In genomic region chr6:139844907-139845306, GRCh38 we compare ENCODE assay signal across 27 cellular contexts.
"Had no signal": no experiment of that assay in that cellular context is flagged by ENCODE, and none has a peak within 500 bp of the region (broad histone marks: within the 10 kb centered on the region; RNA-seq: fewer than 3 reads in every experiment).

No MANE protein-coding gene starts in this region.

- H3K4me3 ChIP-seq: stomach, suprapubic skin, testis, thoracic aorta, thyroid gland, tibial artery, tibial nerve, transverse colon, upper lobe of left lung, upper lobe of right lung, uterus, vagina had no signal

- H3K27ac ChIP-seq: stomach, suprapubic skin, testis, thoracic aorta, thyroid gland, tibial artery, tibial nerve, transverse colon, upper lobe of left lung, upper lobe of right lung, uterus, vagina had no signal

- H3K4me3 Mint-ChIP-seq: stimulated activated effector memory CD8-positive, alpha-beta T cell treated with anti-CD3 and anti-CD28 coated beads, Interleukin-12 subunit alpha, Interleukin-12 subunit beta, amount 100 ng/mL, for 72 hours; stimulated activated memory B cell treated with anti-CD40 and anti-IgM and Interleukin-4, amounts not matched to agents 10 μg/mL and 1 μg/mL and 100 μg/mL, for 72 hours; stimulated activated naive B cell treated with anti-CD40 and anti-IgM and Interleukin-4, amounts not matched to agents 10 μg/mL and 1 μg/mL and 100 μg/mL, for 72 hours; stimulated activated naive CD8-positive, alpha-beta T cell treated with anti-CD3 and anti-CD28 coated beads, Interleukin-15, amount 100 ng/mL, for 72 hours; stimulated activated naive CD8-positive, alpha-beta T cell treated with anti-CD3 and anti-CD28 coated beads, Interleukin-15, Interleukin-2, amounts not matched to agents 100 ng/mL and 50 ng/mL, for 24 hours had no signal

- H3K4me1 Mint-ChIP-seq: stimulated activated naive CD8-positive, alpha-beta T cell treated with anti-CD3 and anti-CD28 coated beads, Interleukin-15, amount 100 ng/mL, for 72 hours had no signal

- H3K27ac Mint-ChIP-seq: stimulated activated effector memory CD8-positive, alpha-beta T cell treated with anti-CD3 and anti-CD28 coated beads, Interleukin-12 subunit alpha, Interleukin-12 subunit beta, amount 100 ng/mL, for 72 hours; stimulated activated memory B cell treated with anti-CD40 and anti-IgM and Interleukin-4, amounts not matched to agents 10 μg/mL and 1 μg/mL and 100 μg/mL, for 72 hours; stimulated activated naive B cell treated with anti-CD40 and anti-IgM and Interleukin-4, amounts not matched to agents 10 μg/mL and 1 μg/mL and 100 μg/mL, for 72 hours; stimulated activated naive CD8-positive, alpha-beta T cell treated with anti-CD3 and anti-CD28 coated beads, Interleukin-15, amount 100 ng/mL, for 72 hours; stimulated activated naive CD8-positive, alpha-beta T cell treated with anti-CD3 and anti-CD28 coated beads, Interleukin-15, Interleukin-2, amounts not matched to agents 100 ng/mL and 50 ng/mL, for 24 hours had no signal

- H3K9me3 Mint-ChIP-seq: stimulated activated effector memory CD8-positive, alpha-beta T cell treated with anti-CD3 and anti-CD28 coated beads, Interleukin-12 subunit alpha, Interleukin-12 subunit beta, amount 100 ng/mL, for 72 hours; stimulated activated naive CD8-positive, alpha-beta T cell treated with anti-CD3 and anti-CD28 coated beads, Interleukin-15, Interleukin-2, amounts not matched to agents 100 ng/mL and 50 ng/mL, for 24 hours had no signal

- H3K9me3 ChIP-seq: stomach, suprapubic skin, testis, thoracic aorta, thyroid gland, tibial artery, transverse colon, upper lobe of left lung, upper lobe of right lung, uterus, vagina had no signal

- ATAC-seq: stimulated activated effector memory CD8-positive, alpha-beta T cell treated with anti-CD3 and anti-CD28 coated beads, Interleukin-12 subunit alpha, Interleukin-12 subunit beta, amount 100 ng/mL, for 72 hours; stimulated activated memory B cell treated with anti-CD40 and anti-IgM and Interleukin-4, amounts not matched to agents 10 μg/mL and 1 μg/mL and 100 μg/mL, for 72 hours; stimulated activated naive B cell treated with anti-CD40 and anti-IgM and Interleukin-4, amounts not matched to agents 10 μg/mL and 1 μg/mL and 100 μg/mL, for 72 hours; stimulated activated naive CD8-positive, alpha-beta T cell treated with anti-CD3 and anti-CD28 coated beads, Interleukin-15, amount 100 ng/mL, for 72 hours; stimulated activated naive CD8-positive, alpha-beta T cell treated with anti-CD3 and anti-CD28 coated beads, Interleukin-15, Interleukin-2, amounts not matched to agents 100 U/mL and 50 U/mL, for 24 hours; upper lobe of right lung had no signal

- H3K4me1 ChIP-seq: testis, upper lobe of right lung, uterus had no signal

- H3K27me3 ChIP-seq: stomach, suprapubic skin, testis, thyroid gland, tibial artery, tibial nerve, transverse colon, upper lobe of left lung, upper lobe of right lung, uterus, vagina had no signal

- DNase-seq: stimulated activated CD4-positive, alpha-beta T cell treated with anti-CD3 and anti-CD28 coated beads, Interleukin-2, amount 100 ng/mL, for 48 hours; stimulated activated CD4-positive, alpha-beta T cell treated with anti-CD3 and anti-CD28 coated beads, Interleukin-4, amount 100 ng/mL, for 1 hour; stimulated activated CD4-positive, alpha-beta T cell treated with anti-CD3 and anti-CD28 coated beads, Interleukin-4, amount 100 ng/mL, for 24 hours; stimulated activated CD4-positive, alpha-beta T cell treated with anti-CD3 and anti-CD28 coated beads, Interleukin-4, amount 100 ng/mL, for 4 hours; stimulated activated CD8-positive, alpha-beta memory T cell treated with anti-CD3 and anti-CD28 coated beads, Interleukin-4, amount 100 ng/mL, for 48 hours; stimulated activated naive B cell treated with anti-CD40 and anti-IgM and Interleukin-4, amounts not matched to agents 10 μg/mL and 1 μg/mL and 100 μg/mL, for 72 hours; stimulated activated naive CD4-positive, alpha-beta T cell; stimulated activated naive CD4-positive, alpha-beta T cell treated with Interleukin-2 at 50 U/mL for 16 hours; stimulated activated naive CD8-positive, alpha-beta T cell treated with anti-CD3 and anti-CD28 coated beads, Interleukin-15, amount 100 ng/mL, for 72 hours; stimulated activated naive CD8-positive, alpha-beta T cell treated with anti-CD3 and anti-CD28 coated beads, Interleukin-15, Interleukin-2, amounts not matched to agents 100 U/mL and 50 U/mL, for 24 hours; stomach; substantia nigra; testis; thyroid gland; tibial artery; transverse colon; trophoblast cell; upper lobe of right lung; uterus had no signal

- H3K27me3 Mint-ChIP-seq: stimulated activated memory B cell treated with anti-CD40 and anti-IgM and Interleukin-4, amounts not matched to agents 10 μg/mL and 1 μg/mL and 100 μg/mL, for 72 hours; stimulated activated naive B cell treated with anti-CD40 and anti-IgM and Interleukin-4, amounts not matched to agents 10 μg/mL and 1 μg/mL and 100 μg/mL, for 72 hours; stimulated activated naive CD8-positive, alpha-beta T cell treated with anti-CD3 and anti-CD28 coated beads, Interleukin-15, amount 100 ng/mL, for 72 hours had no signal

- H3K36me3 Mint-ChIP-seq: stimulated activated effector memory CD8-positive, alpha-beta T cell treated with anti-CD3 and anti-CD28 coated beads, Interleukin-12 subunit alpha, Interleukin-12 subunit beta, amount 100 ng/mL, for 72 hours; stimulated activated naive B cell treated with anti-CD40 and anti-IgM and Interleukin-4, amounts not matched to agents 10 μg/mL and 1 μg/mL and 100 μg/mL, for 72 hours had no signal

- H3K36me3 ChIP-seq: stomach, suprapubic skin, thoracic aorta, thyroid gland, tibial artery, tibial nerve, transverse colon, upper lobe of left lung, upper lobe of right lung, uterus, vagina had no signal
